2 cellular contexts compared by ENCODE assay signal in genomic region chr12:109871678-109872314, GRCh38.
TF ChIP-seq lines count a peak whose summit lies in the region.

No MANE protein-coding gene starts in this region.

TF ChIP-seq in SK-N-SH, 30 proteins besides CTCF, POLR2A, EP300 and RAD21 (continued from another document):
- TF ChIP-seq USF2 (IDR thresholded peaks at IDR 0.05; ENCODE audit: borderline replicate concordance, low read depth, low read length), result no peak
- TF ChIP-seq RCOR1 (IDR thresholded peaks at IDR 0.05; ENCODE audit: low read length), result no peak
- TF ChIP-seq, protein P1, sequence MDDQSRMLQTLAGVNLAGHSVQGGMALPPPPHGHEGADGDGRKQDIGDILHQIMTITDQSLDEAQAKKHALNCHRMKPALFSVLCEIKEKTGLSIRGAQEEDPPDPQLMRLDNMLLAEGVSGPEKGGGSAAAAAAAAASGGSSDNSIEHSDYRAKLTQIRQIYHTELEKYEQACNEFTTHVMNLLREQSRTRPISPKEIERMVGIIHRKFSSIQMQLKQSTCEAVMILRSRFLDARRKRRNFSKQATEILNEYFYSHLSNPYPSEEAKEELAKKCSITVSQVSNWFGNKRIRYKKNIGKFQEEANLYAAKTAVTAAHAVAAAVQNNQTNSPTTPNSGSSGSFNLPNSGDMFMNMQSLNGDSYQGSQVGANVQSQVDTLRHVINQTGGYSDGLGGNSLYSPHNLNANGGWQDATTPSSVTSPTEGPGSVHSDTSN (IDR thresholded peaks at IDR 0.05), result no peak
- TF ChIP-seq GATA2 (CRISPR knock-in tag; IDR thresholded peaks at IDR 0.05), result no peak
- no peak for TF ChIP-seq CHD2 (IDR thresholded peaks at IDR 0.05; ENCODE audit: low read length, partially characterized antibody)
- TF ChIP-seq RXRA (IDR thresholded peaks at IDR 0.05; ENCODE audit: borderline replicate concordance, low read depth), result no peak
- no peak for TF ChIP-seq GABPA (IDR thresholded peaks at IDR 0.05; ENCODE audit: low read depth)
- TF ChIP-seq USF1 (IDR thresholded peaks at IDR 0.05; ENCODE audit: borderline replicate concordance, low read depth), result no peak

TF ChIP-seq in SK-N-SH treated with all-trans-retinoic acid at 6 μM for 48 hours, 23 proteins besides CTCF, POLR2A, EP300 and RAD21 (continued from another document):
- TF ChIP-seq PATZ1 (CRISPR knock-in tag; IDR thresholded peaks at IDR 0.05; ENCODE audit: borderline replicate concordance) (no peak), RARB (CRISPR knock-in tag; IDR thresholded peaks at IDR 0.05) (no peak), ZC3H10 (CRISPR knock-in tag; IDR thresholded peaks at IDR 0.05) (no peak), ZFP3 (CRISPR knock-in tag; IDR thresholded peaks at IDR 0.05) (no peak)
